ENCODE assay signal across 20 cellular contexts in the genomic region with DNA sequence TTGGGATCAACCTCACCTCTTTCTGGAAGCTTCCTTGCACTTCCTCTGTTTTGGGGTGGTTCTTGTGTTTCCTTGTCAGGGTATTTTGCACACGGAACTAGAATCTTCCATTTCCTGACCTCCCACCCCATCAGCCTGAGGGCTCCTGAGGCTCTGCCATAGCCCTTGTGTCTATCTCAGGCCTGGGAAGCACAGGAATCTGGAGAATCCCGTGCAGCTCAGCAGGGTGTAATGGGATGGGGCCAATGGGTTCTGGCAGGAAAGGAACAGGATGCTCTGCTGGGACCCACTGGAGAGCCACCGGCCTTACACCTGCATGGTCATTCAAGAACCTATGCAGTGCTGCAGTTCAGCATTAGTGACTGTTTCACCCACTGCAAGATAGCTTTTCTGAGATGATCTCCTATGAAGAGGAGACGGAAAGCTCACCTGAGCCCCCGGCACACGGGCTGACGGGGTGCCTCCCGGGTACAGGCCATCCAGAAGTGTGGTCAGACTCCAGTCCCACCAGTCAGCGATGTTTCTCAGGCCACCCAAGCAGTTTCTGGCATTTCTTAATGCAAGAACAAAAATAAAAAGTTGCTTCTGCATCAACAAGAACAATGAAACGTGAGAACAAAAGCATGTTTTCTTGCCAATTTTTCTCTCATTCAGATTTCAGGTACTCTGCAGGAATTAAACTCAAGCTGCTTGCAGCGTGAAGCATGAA.
DNase-seq lines count a peak whose midpoint lies in the region; ATAC-seq and TF ChIP-seq lines count a peak whose summit lies in the region.
"Had no signal": no experiment of that assay in that cellular context is flagged by ENCODE, and none has a peak within 500 bp of the region (broad histone marks: within the 10 kb centered on the region; RNA-seq: fewer than 3 reads in every experiment).

No MANE protein-coding gene starts in this region.

- H3K36me3 Mint-ChIP-seq in MCF 10A (ENCODE audit: insufficient read depth, unreplicated experiment) (no peaks in the 10 kb centered on the region), chondrocyte (ENCODE audit: low read depth) (peaks cover 2% of the 10 kb centered on the region)
- H3K36me3 Mint-ChIP-seq: CD8-positive, alpha-beta T cell had no signal

- TF ChIP-seq POLR2A in breast epithelium (IDR thresholded peaks at IDR 0.05) = no peak
- TF ChIP-seq POLR2A in erythroblast (IDR thresholded peaks at IDR 0.05; ENCODE audit: low read length) = no peak

- H3K4me3 Mint-ChIP-seq in MCF 10A (ENCODE audit: unreplicated experiment) (no peak overlapping the region), chondrocyte (ENCODE audit: unreplicated experiment) (no peak overlapping the region)
- H3K4me3 Mint-ChIP-seq: CD8-positive, alpha-beta T cell had no signal

- H3K9me3 Mint-ChIP-seq in MCF 10A (ENCODE audit: unreplicated experiment) (no peaks in the 10 kb centered on the region), chondrocyte (ENCODE audit: low read depth) (no peaks in the 10 kb centered on the region)
- H3K9me3 Mint-ChIP-seq: CD8-positive, alpha-beta T cell had no signal

- H3K36me3 ChIP-seq in breast epithelium = no peaks in the 10 kb centered on the region
- H3K36me3 ChIP-seq: BLaER1, HAP-1, SJCRH30 had no signal

- TF ChIP-seq CTCF in MCF 10A (IDR thresholded peaks at IDR 0.05; ENCODE audit: unreplicated experiment) = no peak
- no peak for TF ChIP-seq CTCF in breast epithelium (IDR thresholded peaks at IDR 0.05)
- TF ChIP-seq CTCF in chondrocyte (IDR thresholded peaks at IDR 0.05) = no peak

- no peaks in the 10 kb centered on the region for H3K4me1 ChIP-seq in breast epithelium
- H3K4me1 ChIP-seq: HAP-1, SJCRH30 had no signal

- no peak overlapping the region for H3K27ac ChIP-seq in breast epithelium
- H3K27ac ChIP-seq: 22Rv1, BLaER1, HL-60, SJCRH30 had no signal

- no peaks in the 10 kb centered on the region for H3K9me3 ChIP-seq in breast epithelium
- H3K9me3 ChIP-seq: BLaER1, HAP-1, SJCRH30 had no signal

- BruUV-seq in MCF 10A (replicated peaks; lab: Mats Ljungman, UMichigan) = no TSS peak

- no peak overlapping the region for H3K4me3 ChIP-seq in breast epithelium
- H3K4me3 ChIP-seq: BLaER1, HAP-1, SJCRH30 had no signal

- CTCF ChIA-PET in MCF 10A (lab: Yijun Ruan, JAX) = interaction anchor here (0.7 to 2.3 kb wide), 3 partner anchors 37 to 549 kb away, joined by 3 to 8 read pairs (median 3); no protein-coding TSS in a partner anchor

- H3K27me3 Mint-ChIP-seq in MCF 10A (ENCODE audit: insufficient read depth, unreplicated experiment) (no peaks in the 10 kb centered on the region), chondrocyte (ENCODE audit: low read depth) (no peaks in the 10 kb centered on the region)

- POLR2A ChIA-PET in MCF 10A (lab: Yijun Ruan, JAX) = interaction anchor here (0.6 to 1.2 kb wide), 3 partner anchors 13 to 216 kb away, joined by 3 read pairs; no protein-coding TSS in a partner anchor

- ATAC-seq in HG03439 (IDR thresholded peaks at IDR 0.05; ENCODE audit: unreplicated experiment) (no peak), HG02852 (IDR thresholded peaks at IDR 0.05; ENCODE audit: unreplicated experiment) (no peak)
- ATAC-seq: CD8-positive, alpha-beta T cell had no signal

- DNase-seq in MCF 10A (ENCODE audit: unreplicated experiment) (no peak), breast epithelium (ENCODE audit: low spot score in 2 of 2) (no peak), chondrocyte (ENCODE audit: low spot score) (no peak), iPS-NIHi7 (ENCODE audit: extremely low spot score) (peak; percentile 67), erythroblast (lab: John Stamatoyannopoulos, UW) (no peak), NCI-H1092 treated with DMSO at 0.1 percent for 48 hours (lab: John Stamatoyannopoulos, UW) (no peak)
- DNase-seq: CD8-positive, alpha-beta T cell; DMS79 treated with DMSO at 0.1 percent for 48 hours; GF-D8; NCI-H1436; NCI-H2029; NCI-H2171 treated with DMSO at 0.1 percent for 48 hours; NCI-H748 treated with DMSO at 0.1 percent for 48 hours; SJCRH30 had no signal

- H3K4me1 Mint-ChIP-seq in MCF 10A (ENCODE audit: insufficient read depth, unreplicated experiment) (peaks cover 7% of the 10 kb centered on the region), chondrocyte (ENCODE audit: low read depth) (peaks cover 45% of the 10 kb centered on the region)

- H3K27ac Mint-ChIP-seq in MCF 10A (ENCODE audit: low read depth, unreplicated experiment) (peak overlapping the region; percentile 32), chondrocyte (ENCODE audit: unreplicated experiment) (peak overlapping the region; percentile 49)
- H3K27ac Mint-ChIP-seq: CD8-positive, alpha-beta T cell had no signal

- no peaks in the 10 kb centered on the region for H3K27me3 ChIP-seq in breast epithelium
- H3K27me3 ChIP-seq: BLaER1, SJCRH30 had no signal

- intact Hi-C loops in MCF 10A (cut with micrococcal nuclease) = loop anchor here (5.0 kb wide), 1 partner anchor 148 kb away; no protein-coding TSS in a partner anchor
- intact Hi-C loops in breast epithelium (cut with DNase I; ENCODE audit: low total_unique reads) = no loop called here
